23 cellular contexts compared by ENCODE assay signal in genomic region chr7:36602975-36603887, GRCh38.
DNase-seq lines count a peak whose midpoint lies in the region; ATAC-seq and TF ChIP-seq lines count a peak whose summit lies in the region.
"Had no signal": no experiment of that assay in that cellular context is flagged by ENCODE, and none has a peak within 500 bp of the region (broad histone marks: within the 10 kb centered on the region; RNA-seq: fewer than 3 reads in every experiment).

No MANE protein-coding gene starts in this region.

- H3K9me3 ChIP-seq in esophagus muscularis mucosa (no peaks in the 10 kb centered on the region), body of pancreas (no peaks in the 10 kb centered on the region)
- H3K9me3 ChIP-seq: adrenal gland, Caco-2, left lung, psoas muscle, tibial nerve had no signal

- no peak for TF ChIP-seq EP300 in esophagus muscularis mucosa (IDR thresholded peaks at IDR 0.05)

- H3K4me3 ChIP-seq in esophagus muscularis mucosa (no peak overlapping the region), body of pancreas (no peak overlapping the region)
- H3K4me3 ChIP-seq: adrenal gland, left lung, psoas muscle, skin epidermis, tibial nerve had no signal

- no peaks in the 10 kb centered on the region for H3K27me3 Mint-ChIP-seq in activated CD8-positive, alpha-beta memory T cell treated with anti-CD3 and anti-CD28 coated beads, Interleukin-2, amount 10 ng/mL, durations not matched to agents 7 days and 5 days
- H3K27me3 Mint-ChIP-seq in T-helper 2 cell treated with Interferon-gamma antibody and Interleukin-4, amounts not matched to agents 5 μg/mL and 100 μg/mL, for 36 hours (ENCODE audit: low read depth), result no peaks in the 10 kb centered on the region

- intact Hi-C loops in esophagus muscularis mucosa (cut with DNase I) (no loop called here), body of pancreas (cut with DNase I) (no loop called here)

- peak; percentile 51 for DNase-seq in activated CD8-positive, alpha-beta memory T cell treated with anti-CD3 and anti-CD28 coated beads, Interleukin-2, amount 10 ng/mL, durations not matched to agents 7 days and 5 days
- no peak for DNase-seq in activated CD8-positive, alpha-beta memory T cell treated with anti-CD3 and anti-CD28 coated beads, Interleukin-2, amount 50 U/mL, for 4 hours
- DNase-seq in T-helper 2 cell treated with Interferon-gamma antibody and Interleukin-4, amounts not matched to agents 5 μg/mL and 100 μg/mL, for 36 hours (ENCODE audit: low spot score), result peak; percentile 20
- DNase-seq in esophagus muscularis mucosa (ENCODE audit: extremely low spot score) (peak; percentile 57), dedifferentiated amniotic fluid mesenchymal stem cell (ENCODE audit: extremely low spot score) (no peak), body of pancreas (no peak)
- DNase-seq in stimulated activated effector memory CD8-positive, alpha-beta T cell treated with anti-CD3 and anti-CD28 coated beads, Interleukin-12 subunit alpha, Interleukin-12 subunit beta, amount 100 ng/mL, for 72 hours (ENCODE audit: low spot score in 2 of 2), result peak in 1 of 2 donors; percentile 71
- DNase-seq: activated CD4-positive, alpha-beta T cell treated with anti-CD3 and anti-CD28 coated beads, Interleukin-2, amount 50 U/mL, for 4 hours; adrenal gland; Caco-2; dermis blood vessel endothelial cell; HFFc6; midbrain; MV-4-11; NCI-H2171; NCI-H524 treated with DMSO at 0.1 percent for 48 hours; psoas muscle; stimulated activated CD4-positive, alpha-beta T cell treated with anti-CD3 and anti-CD28 coated beads, Interleukin-1b, Interleukin-23, amount 100 ng/mL, for 48 hours; stimulated activated naive CD4-positive, alpha-beta T cell treated with Interleukin-2 at 50 U/mL for 16 hours had no signal

- no peak for TF ChIP-seq POLR2A in esophagus muscularis mucosa (IDR thresholded peaks at IDR 0.05; ENCODE audit: low read depth)
- no peak for TF ChIP-seq POLR2A in body of pancreas (IDR thresholded peaks at IDR 0.05)

- CTCF ChIA-PET in activated CD8-positive, alpha-beta memory T cell treated with anti-CD3 and anti-CD28 coated beads, Interleukin-2, amount 10 ng/mL, durations not matched to agents 7 days and 5 days (lab: Charles Lee), result interaction anchor here (1.4 to 1.9 kb wide), 3 partner anchors 36 to 579 kb away, joined by 5 to 7 read pairs (median 5); no protein-coding TSS in a partner anchor

- peak; percentile 56 for ATAC-seq in activated CD8-positive, alpha-beta memory T cell treated with anti-CD3 and anti-CD28 coated beads, Interleukin-2, amount 10 ng/mL, durations not matched to agents 7 days and 5 days
- ATAC-seq in stimulated activated effector memory CD8-positive, alpha-beta T cell treated with anti-CD3 and anti-CD28 coated beads, Interleukin-12 subunit alpha, Interleukin-12 subunit beta, amount 100 ng/mL, for 72 hours, result peak; percentile 73
- no peak for ATAC-seq in body of pancreas
- no peak for ATAC-seq in GM21381 (IDR thresholded peaks at IDR 0.05; ENCODE audit: unreplicated experiment)
- ATAC-seq: left lung, psoas muscle had no signal

- no peaks in the 10 kb centered on the region for H3K9me3 Mint-ChIP-seq in activated CD8-positive, alpha-beta memory T cell treated with anti-CD3 and anti-CD28 coated beads, Interleukin-2, amount 10 ng/mL, durations not matched to agents 7 days and 5 days (ENCODE audit: low read depth)
- no peaks in the 10 kb centered on the region for H3K9me3 Mint-ChIP-seq in T-helper 2 cell treated with Interferon-gamma antibody and Interleukin-4, amounts not matched to agents 5 μg/mL and 100 μg/mL, for 36 hours
- H3K9me3 Mint-ChIP-seq in stimulated activated effector memory CD8-positive, alpha-beta T cell treated with anti-CD3 and anti-CD28 coated beads, Interleukin-12 subunit alpha, Interleukin-12 subunit beta, amount 100 ng/mL, for 72 hours, result no peaks in the 10 kb centered on the region
- H3K9me3 Mint-ChIP-seq: HFFc6 had no signal

- WGBS in esophagus muscularis mucosa, result 81% methylated on average over 7 of the region's 7 CpGs
- 72 to 91% methylated on average over 7 of the region's 7 CpGs for WGBS in body of pancreas, 2 donors

- no peaks in the 10 kb centered on the region for H3K4me1 ChIP-seq in esophagus muscularis mucosa
- H3K4me1 ChIP-seq in body of pancreas, result peaks cover 12% of the 10 kb centered on the region
- H3K4me1 ChIP-seq: adrenal gland, Caco-2, psoas muscle, tibial nerve had no signal

- H3K4me1 Mint-ChIP-seq in activated CD8-positive, alpha-beta memory T cell treated with anti-CD3 and anti-CD28 coated beads, Interleukin-2, amount 10 ng/mL, durations not matched to agents 7 days and 5 days, result peaks cover 59% of the 10 kb centered on the region
- H3K4me1 Mint-ChIP-seq in T-helper 2 cell treated with Interferon-gamma antibody and Interleukin-4, amounts not matched to agents 5 μg/mL and 100 μg/mL, for 36 hours (ENCODE audit: low read depth), result peaks cover 40% of the 10 kb centered on the region
- peaks cover 69% of the 10 kb centered on the region for H3K4me1 Mint-ChIP-seq in stimulated activated effector memory CD8-positive, alpha-beta T cell treated with anti-CD3 and anti-CD28 coated beads, Interleukin-12 subunit alpha, Interleukin-12 subunit beta, amount 100 ng/mL, for 72 hours

- no peak overlapping the region for H3K27ac ChIP-seq in esophagus muscularis mucosa (replicated peaks in 1 of 4)
- H3K27ac ChIP-seq in body of pancreas, result no peak overlapping the region
- H3K27ac ChIP-seq: adrenal gland, psoas muscle, skin epidermis, tibial nerve had no signal

- H3K36me3 ChIP-seq in esophagus muscularis mucosa (no peaks in the 10 kb centered on the region), body of pancreas (replicated peaks in 1 of 2; ENCODE audit: insufficient read depth in 1 of 2, low read depth in 2 of 2) (no peaks in the 10 kb centered on the region)
- H3K36me3 ChIP-seq: adrenal gland, tibial nerve had no signal

- no peak for TF ChIP-seq CTCF in esophagus muscularis mucosa (IDR thresholded peaks at IDR 0.05)
- no peak for TF ChIP-seq CTCF in body of pancreas (IDR thresholded peaks at IDR 0.05)

- peaks cover 17% of the 10 kb centered on the region for H3K36me3 Mint-ChIP-seq in activated CD8-positive, alpha-beta memory T cell treated with anti-CD3 and anti-CD28 coated beads, Interleukin-2, amount 10 ng/mL, durations not matched to agents 7 days and 5 days
- H3K36me3 Mint-ChIP-seq in T-helper 2 cell treated with Interferon-gamma antibody and Interleukin-4, amounts not matched to agents 5 μg/mL and 100 μg/mL, for 36 hours (ENCODE audit: low read depth), result peaks cover 23% of the 10 kb centered on the region
- H3K36me3 Mint-ChIP-seq in stimulated activated effector memory CD8-positive, alpha-beta T cell treated with anti-CD3 and anti-CD28 coated beads, Interleukin-12 subunit alpha, Interleukin-12 subunit beta, amount 100 ng/mL, for 72 hours, result peaks cover 57% of the 10 kb centered on the region

- H3K4me3 Mint-ChIP-seq in activated CD8-positive, alpha-beta memory T cell treated with anti-CD3 and anti-CD28 coated beads, Interleukin-2, amount 10 ng/mL, durations not matched to agents 7 days and 5 days, result no peak overlapping the region
- H3K4me3 Mint-ChIP-seq in T-helper 2 cell treated with Interferon-gamma antibody and Interleukin-4, amounts not matched to agents 5 μg/mL and 100 μg/mL, for 36 hours, result no peak overlapping the region
- peak overlapping the region; percentile 8 for H3K4me3 Mint-ChIP-seq in stimulated activated effector memory CD8-positive, alpha-beta T cell treated with anti-CD3 and anti-CD28 coated beads, Interleukin-12 subunit alpha, Interleukin-12 subunit beta, amount 100 ng/mL, for 72 hours
- H3K4me3 Mint-ChIP-seq: HFFc6 had no signal

- peaks cover 0 to 13% (median 0%) of the 10 kb centered on the region in 4 donors for H3K27me3 ChIP-seq in esophagus muscularis mucosa
- H3K27me3 ChIP-seq in body of pancreas, result no peaks in the 10 kb centered on the region
- H3K27me3 ChIP-seq: adrenal gland, left lung, tibial nerve had no signal

- peak overlapping the region; percentile 70 for H3K27ac Mint-ChIP-seq in activated CD8-positive, alpha-beta memory T cell treated with anti-CD3 and anti-CD28 coated beads, Interleukin-2, amount 10 ng/mL, durations not matched to agents 7 days and 5 days
- H3K27ac Mint-ChIP-seq in T-helper 2 cell treated with Interferon-gamma antibody and Interleukin-4, amounts not matched to agents 5 μg/mL and 100 μg/mL, for 36 hours, result peak overlapping the region; percentile 64
- H3K27ac Mint-ChIP-seq in stimulated activated effector memory CD8-positive, alpha-beta T cell treated with anti-CD3 and anti-CD28 coated beads, Interleukin-12 subunit alpha, Interleukin-12 subunit beta, amount 100 ng/mL, for 72 hours, result peak overlapping the region; percentile 81
- H3K27ac Mint-ChIP-seq: HFFc6 had no signal

Comparison
In these comparisons a context has a peak if more than half of its experiments do, and no peak if none do; other contexts are left out.
1. DNase-seq: peak in activated CD8-positive, alpha-beta memory T cell treated with anti-CD3 and anti-CD28 coated beads, Interleukin-2, amount 10 ng/mL, durations not matched to agents 7 days and 5 days (single experiment), T-helper 2 cell treated with Interferon-gamma antibody and Interleukin-4, amounts not matched to agents 5 μg/mL and 100 μg/mL, for 36 hours (single experiment) and esophagus muscularis mucosa (single experiment); none in activated CD8-positive, alpha-beta memory T cell treated with anti-CD3 and anti-CD28 coated beads, Interleukin-2, amount 50 U/mL, for 4 hours (single experiment), dedifferentiated amniotic fluid mesenchymal stem cell (single experiment) and body of pancreas (0 of 4).
2. ATAC-seq: peak in activated CD8-positive, alpha-beta memory T cell treated with anti-CD3 and anti-CD28 coated beads, Interleukin-2, amount 10 ng/mL, durations not matched to agents 7 days and 5 days (single experiment) and stimulated activated effector memory CD8-positive, alpha-beta T cell treated with anti-CD3 and anti-CD28 coated beads, Interleukin-12 subunit alpha, Interleukin-12 subunit beta, amount 100 ng/mL, for 72 hours (single experiment); none in body of pancreas (single experiment) and GM21381 (single experiment).
3. Peak in every context shown above with its lines, with median percentiles within 50 percentile points of each other: H3K27ac Mint-ChIP-seq.